Comparison of ENCODE assay signal across 1 cellular context in the genomic region with DNA sequence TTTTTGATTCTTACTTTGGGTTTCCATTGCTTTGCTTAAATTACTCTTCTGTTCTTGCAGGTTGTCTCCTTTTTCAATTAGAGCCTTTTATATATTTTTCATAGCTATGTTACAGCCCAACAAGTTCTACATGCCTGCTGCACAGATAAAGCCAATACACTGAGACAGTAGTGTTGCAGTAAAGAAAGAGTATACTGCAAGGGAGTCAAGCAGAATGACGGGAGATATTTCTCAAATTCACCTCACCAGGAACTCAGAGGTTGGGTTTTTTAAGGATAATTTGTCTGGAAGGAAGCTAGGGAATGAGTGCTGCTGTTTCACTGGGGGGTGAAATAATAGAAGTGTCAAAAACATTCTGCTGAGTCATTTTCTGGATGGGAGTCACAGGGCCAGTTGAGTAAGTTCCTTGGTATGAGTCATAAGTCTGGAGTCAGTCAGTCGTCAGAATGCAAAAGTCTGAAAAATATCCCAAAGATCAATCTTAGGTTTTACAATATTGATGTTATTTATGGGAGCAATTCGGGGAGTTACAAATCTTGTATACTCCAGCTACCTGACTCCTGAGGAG.
TF ChIP-seq lines count a peak whose summit lies in the region.

No MANE protein-coding gene starts in this region.

TF ChIP-seq in K562, 482 proteins besides CTCF, POLR2A, EP300 and RAD21 (continued from another document and continues in another):
- TF ChIP-seq, protein P1, sequence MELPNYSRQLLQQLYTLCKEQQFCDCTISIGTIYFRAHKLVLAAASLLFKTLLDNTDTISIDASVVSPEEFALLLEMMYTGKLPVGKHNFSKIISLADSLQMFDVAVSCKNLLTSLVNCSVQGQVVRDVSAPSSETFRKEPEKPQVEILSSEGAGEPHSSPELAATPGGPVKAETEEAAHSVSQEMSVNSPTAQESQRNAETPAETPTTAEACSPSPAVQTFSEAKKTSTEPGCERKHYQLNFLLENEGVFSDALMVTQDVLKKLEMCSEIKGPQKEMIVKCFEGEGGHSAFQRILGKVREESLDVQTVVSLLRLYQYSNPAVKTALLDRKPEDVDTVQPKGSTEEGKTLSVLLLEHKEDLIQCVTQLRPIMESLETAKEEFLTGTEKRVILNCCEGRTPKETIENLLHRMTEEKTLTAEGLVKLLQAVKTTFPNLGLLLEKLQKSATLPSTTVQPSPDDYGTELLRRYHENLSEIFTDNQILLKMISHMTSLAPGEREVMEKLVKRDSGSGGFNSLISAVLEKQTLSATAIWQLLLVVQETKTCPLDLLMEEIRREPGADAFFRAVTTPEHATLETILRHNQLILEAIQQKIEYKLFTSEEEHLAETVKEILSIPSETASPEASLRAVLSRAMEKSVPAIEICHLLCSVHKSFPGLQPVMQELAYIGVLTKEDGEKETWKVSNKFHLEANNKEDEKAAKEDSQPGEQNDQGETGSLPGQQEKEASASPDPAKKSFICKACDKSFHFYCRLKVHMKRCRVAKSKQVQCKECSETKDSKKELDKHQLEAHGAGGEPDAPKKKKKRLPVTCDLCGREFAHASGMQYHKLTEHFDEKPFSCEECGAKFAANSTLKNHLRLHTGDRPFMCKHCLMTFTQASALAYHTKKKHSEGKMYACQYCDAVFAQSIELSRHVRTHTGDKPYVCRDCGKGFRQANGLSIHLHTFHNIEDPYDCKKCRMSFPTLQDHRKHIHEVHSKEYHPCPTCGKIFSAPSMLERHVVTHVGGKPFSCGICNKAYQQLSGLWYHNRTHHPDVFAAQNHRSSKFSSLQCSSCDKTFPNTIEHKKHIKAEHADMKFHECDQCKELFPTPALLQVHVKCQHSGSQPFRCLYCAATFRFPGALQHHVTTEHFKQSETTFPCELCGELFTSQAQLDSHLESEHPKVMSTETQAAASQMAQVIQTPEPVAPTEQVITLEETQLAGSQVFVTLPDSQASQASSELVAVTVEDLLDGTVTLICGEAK (IDR thresholded peaks at IDR 0.05) = no peak
- TF ChIP-seq, protein P1 (CRISPR knock-in tag; IDR thresholded peaks at IDR 0.05) = no peak
- TF ChIP-seq NBN (IDR thresholded peaks at IDR 0.05; ENCODE audit: low read depth) (no peak), U2AF1 (optimal IDR thresholded peaks at IDR 0.05; ENCODE audit: low read depth, low read length) (no peak), NFXL1 (CRISPR knock-in tag; IDR thresholded peaks at IDR 0.05) (no peak), PHF21A (IDR thresholded peaks at IDR 0.05; ENCODE audit: borderline replicate concordance, low read depth) (0 out of 2 replicates have a peak, but pooled peaks have one; percentile 40), SMARCA5 (IDR thresholded peaks at IDR 0.05) (no peak), WHSC1 (IDR thresholded peaks at IDR 0.05; ENCODE audit: low read length) (no peak), ZNF431 (CRISPR knock-in tag; IDR thresholded peaks at IDR 0.05) (no peak), SAFB (IDR thresholded peaks at IDR 0.05; ENCODE audit: borderline replicate concordance, low read depth, low read length) (no peak), MTF1 (CRISPR knock-in tag; IDR thresholded peaks at IDR 0.05; ENCODE audit: borderline replicate concordance) (no peak), DIDO1 (tag; IDR thresholded peaks at IDR 0.05; ENCODE audit: low read depth) (no peak), HNRNPH1 (optimal IDR thresholded peaks at IDR 0.05; ENCODE audit: low read depth, low read length) (no peak), ZNF165 (CRISPR knock-in tag; IDR thresholded peaks at IDR 0.05; ENCODE audit: borderline replicate concordance) (no peak), ZNF23 (CRISPR knock-in tag; IDR thresholded peaks at IDR 0.05) (no peak), ZFP30 (CRISPR knock-in tag; IDR thresholded peaks at IDR 0.05; ENCODE audit: borderline replicate concordance) (no peak), ZNF146 (CRISPR knock-in tag; IDR thresholded peaks at IDR 0.05; ENCODE audit: unreplicated experiment) (no peak), CHD2 (IDR thresholded peaks at IDR 0.05; ENCODE audit: low read depth, low read length) (no peak), EHMT2 (IDR thresholded peaks at IDR 0.05) (peak; percentile 76), ZKSCAN3 (CRISPR knock-in tag; IDR thresholded peaks at IDR 0.05) (no peak), POU5F1 (IDR thresholded peaks at IDR 0.05; ENCODE audit: borderline replicate concordance, low read depth, low read length, partially characterized antibody) (no peak), GTF2E2 (tag; IDR thresholded peaks at IDR 0.05) (no peak), ZNF551 (CRISPR knock-in tag; IDR thresholded peaks at IDR 0.05) (no peak), NR2F6 (CRISPR knock-in tag; IDR thresholded peaks at IDR 0.05) (no peak), EZH2 (IDR thresholded peaks at IDR 0.05; ENCODE audit: borderline replicate concordance, low read depth, low read length) (no peak), CREB1 (IDR thresholded peaks at IDR 0.05) (no peak), CREB1 (CRISPR knock-in tag; IDR thresholded peaks at IDR 0.05) (no peak), ZKSCAN1 (IDR thresholded peaks at IDR 0.05; ENCODE audit: low read depth, low read length) (no peak), CBX2 (IDR thresholded peaks at IDR 0.05; ENCODE audit: insufficient read depth, low read length, poor library complexity, severe bottlenecking) (no peak), DPF2 (IDR thresholded peaks at IDR 0.05) (peak; percentile 76), CBX3 (IDR thresholded peaks at IDR 0.05; ENCODE audit: borderline replicate concordance in 1 of 2, low read length in 2 of 2) (peak in 1 of 2 experiments; percentile 90; a peak in 2 of 3 replicates), ZNF444 (CRISPR knock-in tag; IDR thresholded peaks at IDR 0.05) (no peak), ZNF239 (CRISPR knock-in tag; IDR thresholded peaks at IDR 0.05) (no peak), ARNT (IDR thresholded peaks at IDR 0.05) (no peak), NFE2 (IDR thresholded peaks at IDR 0.05; ENCODE audit: low read depth) (peak; percentile 72), POLR2H (tag; IDR thresholded peaks at IDR 0.05; ENCODE audit: low read depth) (no peak), ZNF184 (CRISPR knock-in tag; IDR thresholded peaks at IDR 0.05) (no peak), NCOR1 (IDR thresholded peaks at IDR 0.05) (no peak), NUFIP1 (IDR thresholded peaks at IDR 0.05; ENCODE audit: partially characterized antibody) (no peak)
- TF ChIP-seq, protein P2, sequence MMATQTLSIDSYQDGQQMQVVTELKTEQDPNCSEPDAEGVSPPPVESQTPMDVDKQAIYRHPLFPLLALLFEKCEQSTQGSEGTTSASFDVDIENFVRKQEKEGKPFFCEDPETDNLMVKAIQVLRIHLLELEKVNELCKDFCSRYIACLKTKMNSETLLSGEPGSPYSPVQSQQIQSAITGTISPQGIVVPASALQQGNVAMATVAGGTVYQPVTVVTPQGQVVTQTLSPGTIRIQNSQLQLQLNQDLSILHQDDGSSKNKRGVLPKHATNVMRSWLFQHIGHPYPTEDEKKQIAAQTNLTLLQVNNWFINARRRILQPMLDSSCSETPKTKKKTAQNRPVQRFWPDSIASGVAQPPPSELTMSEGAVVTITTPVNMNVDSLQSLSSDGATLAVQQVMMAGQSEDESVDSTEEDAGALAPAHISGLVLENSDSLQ (IDR thresholded peaks at IDR 0.05) = 0 out of 2 replicates have a peak, but pooled peaks have one; percentile 14
- TF ChIP-seq, protein P3, sequence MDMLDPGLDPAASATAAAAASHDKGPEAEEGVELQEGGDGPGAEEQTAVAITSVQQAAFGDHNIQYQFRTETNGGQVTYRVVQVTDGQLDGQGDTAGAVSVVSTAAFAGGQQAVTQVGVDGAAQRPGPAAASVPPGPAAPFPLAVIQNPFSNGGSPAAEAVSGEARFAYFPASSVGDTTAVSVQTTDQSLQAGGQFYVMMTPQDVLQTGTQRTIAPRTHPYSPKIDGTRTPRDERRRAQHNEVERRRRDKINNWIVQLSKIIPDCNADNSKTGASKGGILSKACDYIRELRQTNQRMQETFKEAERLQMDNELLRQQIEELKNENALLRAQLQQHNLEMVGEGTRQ (CRISPR knock-in tag; IDR thresholded peaks at IDR 0.05) = no peak
- TF ChIP-seq, protein P4, sequence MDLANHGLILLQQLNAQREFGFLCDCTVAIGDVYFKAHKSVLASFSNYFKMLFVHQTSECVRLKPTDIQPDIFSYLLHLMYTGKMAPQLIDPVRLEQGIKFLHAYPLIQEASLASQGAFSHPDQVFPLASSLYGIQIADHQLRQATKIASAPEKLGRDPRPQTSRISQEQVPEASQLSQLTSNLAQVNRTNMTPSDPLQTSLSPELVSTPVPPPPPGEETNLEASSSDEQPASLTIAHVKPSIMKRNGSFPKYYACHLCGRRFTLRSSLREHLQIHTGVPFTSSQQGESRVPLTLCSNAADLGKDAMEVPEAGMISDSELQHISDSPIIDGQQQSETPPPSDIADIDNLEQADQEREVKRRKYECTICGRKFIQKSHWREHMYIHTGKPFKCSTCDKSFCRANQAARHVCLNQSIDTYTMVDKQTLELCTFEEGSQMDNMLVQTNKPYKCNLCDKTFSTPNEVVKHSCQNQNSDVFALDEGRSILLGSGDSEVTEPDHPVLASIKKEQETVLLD (IDR thresholded peaks at IDR 0.05) = no peak
- TF ChIP-seq, protein P5, sequence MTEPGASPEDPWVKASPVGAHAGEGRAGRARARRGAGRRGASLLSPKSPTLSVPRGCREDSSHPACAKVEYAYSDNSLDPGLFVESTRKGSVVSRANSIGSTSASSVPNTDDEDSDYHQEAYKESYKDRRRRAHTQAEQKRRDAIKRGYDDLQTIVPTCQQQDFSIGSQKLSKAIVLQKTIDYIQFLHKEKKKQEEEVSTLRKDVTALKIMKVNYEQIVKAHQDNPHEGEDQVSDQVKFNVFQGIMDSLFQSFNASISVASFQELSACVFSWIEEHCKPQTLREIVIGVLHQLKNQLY (CRISPR knock-in tag; conservative IDR thresholded peaks at IDR 0.05) = no peak
- TF ChIP-seq, protein P6, sequence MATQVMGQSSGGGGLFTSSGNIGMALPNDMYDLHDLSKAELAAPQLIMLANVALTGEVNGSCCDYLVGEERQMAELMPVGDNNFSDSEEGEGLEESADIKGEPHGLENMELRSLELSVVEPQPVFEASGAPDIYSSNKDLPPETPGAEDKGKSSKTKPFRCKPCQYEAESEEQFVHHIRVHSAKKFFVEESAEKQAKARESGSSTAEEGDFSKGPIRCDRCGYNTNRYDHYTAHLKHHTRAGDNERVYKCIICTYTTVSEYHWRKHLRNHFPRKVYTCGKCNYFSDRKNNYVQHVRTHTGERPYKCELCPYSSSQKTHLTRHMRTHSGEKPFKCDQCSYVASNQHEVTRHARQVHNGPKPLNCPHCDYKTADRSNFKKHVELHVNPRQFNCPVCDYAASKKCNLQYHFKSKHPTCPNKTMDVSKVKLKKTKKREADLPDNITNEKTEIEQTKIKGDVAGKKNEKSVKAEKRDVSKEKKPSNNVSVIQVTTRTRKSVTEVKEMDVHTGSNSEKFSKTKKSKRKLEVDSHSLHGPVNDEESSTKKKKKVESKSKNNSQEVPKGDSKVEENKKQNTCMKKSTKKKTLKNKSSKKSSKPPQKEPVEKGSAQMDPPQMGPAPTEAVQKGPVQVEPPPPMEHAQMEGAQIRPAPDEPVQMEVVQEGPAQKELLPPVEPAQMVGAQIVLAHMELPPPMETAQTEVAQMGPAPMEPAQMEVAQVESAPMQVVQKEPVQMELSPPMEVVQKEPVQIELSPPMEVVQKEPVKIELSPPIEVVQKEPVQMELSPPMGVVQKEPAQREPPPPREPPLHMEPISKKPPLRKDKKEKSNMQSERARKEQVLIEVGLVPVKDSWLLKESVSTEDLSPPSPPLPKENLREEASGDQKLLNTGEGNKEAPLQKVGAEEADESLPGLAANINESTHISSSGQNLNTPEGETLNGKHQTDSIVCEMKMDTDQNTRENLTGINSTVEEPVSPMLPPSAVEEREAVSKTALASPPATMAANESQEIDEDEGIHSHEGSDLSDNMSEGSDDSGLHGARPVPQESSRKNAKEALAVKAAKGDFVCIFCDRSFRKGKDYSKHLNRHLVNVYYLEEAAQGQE (CRISPR knock-in tag; IDR thresholded peaks at IDR 0.05; ENCODE audit: low read depth) = no peak
- TF ChIP-seq, protein P7, sequence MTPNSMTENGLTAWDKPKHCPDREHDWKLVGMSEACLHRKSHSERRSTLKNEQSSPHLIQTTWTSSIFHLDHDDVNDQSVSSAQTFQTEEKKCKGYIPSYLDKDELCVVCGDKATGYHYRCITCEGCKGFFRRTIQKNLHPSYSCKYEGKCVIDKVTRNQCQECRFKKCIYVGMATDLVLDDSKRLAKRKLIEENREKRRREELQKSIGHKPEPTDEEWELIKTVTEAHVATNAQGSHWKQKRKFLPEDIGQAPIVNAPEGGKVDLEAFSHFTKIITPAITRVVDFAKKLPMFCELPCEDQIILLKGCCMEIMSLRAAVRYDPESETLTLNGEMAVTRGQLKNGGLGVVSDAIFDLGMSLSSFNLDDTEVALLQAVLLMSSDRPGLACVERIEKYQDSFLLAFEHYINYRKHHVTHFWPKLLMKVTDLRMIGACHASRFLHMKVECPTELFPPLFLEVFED (CRISPR knock-in tag; conservative IDR thresholded peaks at IDR 0.05) = no peak
- TF ChIP-seq, protein P8, sequence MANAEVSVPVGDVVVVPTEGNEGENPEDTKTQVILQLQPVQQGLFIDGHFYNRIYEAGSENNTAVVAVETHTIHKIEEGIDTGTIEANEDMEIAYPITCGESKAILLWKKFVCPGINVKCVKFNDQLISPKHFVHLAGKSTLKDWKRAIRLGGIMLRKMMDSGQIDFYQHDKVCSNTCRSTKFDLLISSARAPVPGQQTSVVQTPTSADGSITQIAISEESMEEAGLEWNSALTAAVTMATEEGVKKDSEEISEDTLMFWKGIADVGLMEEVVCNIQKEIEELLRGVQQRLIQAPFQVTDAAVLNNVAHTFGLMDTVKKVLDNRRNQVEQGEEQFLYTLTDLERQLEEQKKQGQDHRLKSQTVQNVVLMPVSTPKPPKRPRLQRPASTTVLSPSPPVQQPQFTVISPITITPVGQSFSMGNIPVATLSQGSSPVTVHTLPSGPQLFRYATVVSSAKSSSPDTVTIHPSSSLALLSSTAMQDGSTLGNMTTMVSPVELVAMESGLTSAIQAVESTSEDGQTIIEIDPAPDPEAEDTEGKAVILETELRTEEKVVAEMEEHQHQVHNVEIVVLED (CRISPR knock-in tag; IDR thresholded peaks at IDR 0.05) = no peak
